ENCODE assay signal across 1 cellular context in the genomic region with DNA sequence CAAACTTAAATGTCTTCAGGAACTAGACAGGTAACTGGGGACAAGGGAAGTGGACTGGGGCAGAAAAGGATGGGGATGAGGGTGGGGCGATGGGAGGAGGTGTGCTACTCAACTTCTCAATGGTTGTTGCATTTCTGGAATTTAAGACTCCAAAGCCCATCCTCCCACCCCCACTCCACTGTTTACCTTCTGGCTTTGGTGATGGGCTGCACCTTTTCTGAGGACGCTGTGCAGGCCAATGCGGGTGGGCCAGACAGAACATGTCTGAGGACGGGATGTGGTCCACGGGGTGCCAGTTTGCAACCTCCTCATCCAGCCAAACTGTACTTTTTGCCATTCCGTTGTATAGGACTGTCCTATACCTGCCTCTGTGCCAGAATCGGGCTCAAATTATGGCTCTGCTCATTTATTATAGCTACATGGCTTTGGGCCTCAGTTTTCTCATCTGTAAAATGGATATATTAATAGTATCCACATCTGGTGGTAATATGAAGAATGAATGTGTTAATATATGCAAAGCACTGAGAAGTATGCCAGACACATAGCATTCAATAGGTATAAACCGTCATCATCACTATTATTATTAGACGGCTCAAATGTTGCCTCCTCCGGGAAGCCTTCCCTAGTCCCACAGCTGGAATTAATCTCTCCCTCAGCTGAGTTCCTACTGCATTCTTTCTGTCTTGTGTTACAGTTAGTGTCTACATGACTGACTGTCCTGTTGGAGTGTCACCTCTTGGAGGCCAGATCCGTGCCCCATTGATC.
TF ChIP-seq lines count a peak whose summit lies in the region.

No MANE protein-coding gene starts in this region.

TF ChIP-seq in IMR-90, 13 proteins besides CTCF, POLR2A, EP300 and RAD21:
- no peak for TF ChIP-seq BHLHE40 (IDR thresholded peaks at IDR 0.05; ENCODE audit: low read depth, low read length)
- no peak for TF ChIP-seq MAZ (IDR thresholded peaks at IDR 0.05; ENCODE audit: borderline replicate concordance, low read depth, low read length)
- TF ChIP-seq NFE2L2 (IDR thresholded peaks at IDR 0.05; ENCODE audit: low read depth, low read length) = no peak
- no peak for TF ChIP-seq FOS (IDR thresholded peaks at IDR 0.05; ENCODE audit: low read depth, low read length)
- TF ChIP-seq RCOR1 (IDR thresholded peaks at IDR 0.05; ENCODE audit: insufficient replicate concordance, low read length) = no peak
- no peak for TF ChIP-seq RFX5 (IDR thresholded peaks at IDR 0.05; ENCODE audit: low read depth, low read length)
- no peak for TF ChIP-seq CHD1 (IDR thresholded peaks at IDR 0.05; ENCODE audit: low read depth, low read length)
- TF ChIP-seq MXI1 (IDR thresholded peaks at IDR 0.05; ENCODE audit: borderline replicate concordance, low read depth, low read length) = no peak
